In genomic region chr7:155216475-155217272, GRCh38 we compare ENCODE assay signal across 18 cellular contexts.
DNase-seq lines count a peak whose midpoint lies in the region; TF ChIP-seq lines count a peak whose summit lies in the region.
"Had no signal": no experiment of that assay in that cellular context is flagged by ENCODE, and none has a peak within 500 bp of the region (broad histone marks: within the 10 kb centered on the region; RNA-seq: fewer than 3 reads in every experiment).

No MANE protein-coding gene starts in this region.

- no peak overlapping the region for H3K4me3 ChIP-seq in AG10803 (ENCODE audit: low read length)
- no peak overlapping the region for H3K4me3 ChIP-seq in mammary epithelial cell (replicated peaks in 1 of 3; ENCODE audit: insufficient read depth in 1 of 3, low read depth in 2 of 3, low read length in 3 of 3)
- H3K4me3 ChIP-seq: psoas muscle, testis had no signal

- DNase-seq in AG10803 (ENCODE audit: low read depth) (peak; percentile 25), HEK293T (ENCODE audit: extremely low spot score) (no peak), UCSD-AML1 (lab: John Stamatoyannopoulos, UW; ENCODE audit: unreplicated experiment) (peak; percentile 10), neural crest cell (ENCODE audit: low read depth, low spot score) (no peak), middle frontal gyrus (ENCODE audit: extremely low spot score, low spot score) (no peak), NCI-H526 (lab: John Stamatoyannopoulos, UW) (no peak), mammary epithelial cell (no peak), NCI-H2196 treated with DMSO at 0.1 percent for 48 hours (lab: John Stamatoyannopoulos, UW; ENCODE audit: unreplicated experiment) (no peak)
- DNase-seq: activated CD4-positive, alpha-beta T cell treated with anti-CD3 and anti-CD28 coated beads for 36 hours; activated naive CD8-positive, alpha-beta T cell treated with anti-CD3 and anti-CD28 coated beads, Interleukin-2, amount 50 U/mL, for 24 hours; mesendoderm; NCI-H187 treated with DMSO at 0.1 percent for 48 hours; nephron progenitor cell; psoas muscle; RPMI8226; stimulated activated CD4-positive, alpha-beta T cell treated with anti-CD3 and anti-CD28 coated beads, Interleukin-4, amount 100 ng/mL, for 4 hours; testis had no signal

- H2AFZ ChIP-seq in mammary epithelial cell (ENCODE audit: low read depth, low read length): no peak overlapping the region

- H3K4me2 ChIP-seq in mammary epithelial cell (ENCODE audit: insufficient read depth, low read depth, low read length): no peak overlapping the region

- in situ Hi-C loops in mammary epithelial cell (cut with MboI; ENCODE audit: low sequenced_read_pairs in 2 of 2): no loop called here

- no peaks in the 10 kb centered on the region for H3K36me3 ChIP-seq in mammary epithelial cell (ENCODE audit: insufficient read depth, low read length)

- intact Hi-C loops in mammary epithelial cell (cut with micrococcal nuclease): no loop called here

- 82% methylated on average over 8 of the region's 8 CpGs for WGBS in mammary epithelial cell (ENCODE audit: low coverage, missing lambda C conversion rate)

- no peak overlapping the region for H3K4me3 Mint-ChIP-seq in neural crest cell
- H3K4me3 Mint-ChIP-seq: activated CD4-positive, alpha-beta T cell treated with anti-CD3 and anti-CD28 coated beads for 36 hours; activated naive CD8-positive, alpha-beta T cell treated with anti-CD3 and anti-CD28 coated beads, Interleukin-2, amount 50 U/mL, for 24 hours; IgD-negative memory B cell; nephron progenitor cell had no signal

- dilution Hi-C loops in mammary epithelial cell (cut with HindIII; ENCODE audit: low sequenced_read_pairs): no loop called here

- H3K9me3 Mint-ChIP-seq in neural crest cell: no peaks in the 10 kb centered on the region
- H3K9me3 Mint-ChIP-seq: activated naive CD8-positive, alpha-beta T cell treated with anti-CD3 and anti-CD28 coated beads, Interleukin-2, amount 50 U/mL, for 24 hours; IgD-negative memory B cell; nephron progenitor cell had no signal

- no peaks in the 10 kb centered on the region for H3K36me3 Mint-ChIP-seq in neural crest cell (ENCODE audit: low read depth)
- H3K36me3 Mint-ChIP-seq: IgD-negative memory B cell had no signal

- no peaks in the 10 kb centered on the region for H3K27me3 Mint-ChIP-seq in neural crest cell (ENCODE audit: low read depth)

- POLR2A ChIA-PET in HEK293T (lab: Yijun Ruan, JAX): interaction anchor here (0.9 to 5.4 kb wide), 2 partner anchors 11 to 81 kb away, joined by 4 to 33 read pairs; partner anchors contain the start of gene INSIG1

- H3K9me3 ChIP-seq in mammary epithelial cell (replicated peaks; ENCODE audit: insufficient read depth, low read length): no peaks in the 10 kb centered on the region
- H3K9me3 ChIP-seq: psoas muscle, testis had no signal

- CTCF ChIA-PET in HEK293T (lab: Yijun Ruan, JAX) (interaction anchor here (0.6 to 1.0 kb wide), 2 partner anchors 251 to 264 kb away, joined by 3 read pairs; no protein-coding TSS in a partner anchor), mammary epithelial cell (lab: Charles Lee; ENCODE audit: low non-redundant PET) (no interaction called here)

- H3K79me2 ChIP-seq in mammary epithelial cell (ENCODE audit: insufficient read depth, low read length): no peaks in the 10 kb centered on the region

- H3K27ac ChIP-seq in mammary epithelial cell (ENCODE audit: insufficient read depth, low read depth, low read length): no peak overlapping the region
- H3K27ac ChIP-seq: psoas muscle, testis had no signal

- H3K9ac ChIP-seq in mammary epithelial cell (ENCODE audit: insufficient read depth, low read length): no peak overlapping the region

- no TSS peak for BruUV-seq in mammary epithelial cell (replicated peaks; lab: Mats Ljungman, UMichigan)

- H3K4me1 Mint-ChIP-seq in neural crest cell: peaks cover 4% of the 10 kb centered on the region

- no peaks in the 10 kb centered on the region for H3K27me3 ChIP-seq in mammary epithelial cell (ENCODE audit: insufficient read depth, low read length)
- H3K27me3 ChIP-seq: testis had no signal

- H3K27ac Mint-ChIP-seq in neural crest cell (ENCODE audit: unreplicated experiment): peak overlapping the region; percentile 50
- H3K27ac Mint-ChIP-seq: activated CD4-positive, alpha-beta T cell treated with anti-CD3 and anti-CD28 coated beads for 36 hours; activated naive CD8-positive, alpha-beta T cell treated with anti-CD3 and anti-CD28 coated beads, Interleukin-2, amount 50 U/mL, for 24 hours; IgD-negative memory B cell; nephron progenitor cell had no signal

- H3K4me1 ChIP-seq in mammary epithelial cell (ENCODE audit: insufficient read depth, low read length): peaks cover 16% of the 10 kb centered on the region
- H3K4me1 ChIP-seq: psoas muscle had no signal

- H4K20me1 ChIP-seq in mammary epithelial cell (ENCODE audit: insufficient read depth, low read length): no peaks in the 10 kb centered on the region

- TF ChIP-seq CTCF in AG10803 (conservative IDR thresholded peaks at IDR 0.05; ENCODE audit: low read length) (no peak), neural crest cell (conservative IDR thresholded peaks at IDR 0.05) (no peak), mammary epithelial cell (conservative IDR thresholded peaks at IDR 0.05 in 1 of 2, IDR thresholded peaks at IDR 0.05 in 1 of 2; ENCODE audit: extremely low read depth in 1 of 2, insufficient read depth in 1 of 2, low read depth in 1 of 2, low read length in 2 of 2) (no peak)

TF ChIP-seq in HEK293T, 16 proteins besides CTCF, POLR2A, EP300 and RAD21:
- no peak for TF ChIP-seq BHLHE40 (IDR thresholded peaks at IDR 0.05; ENCODE audit: borderline replicate concordance)
- TF ChIP-seq L3MBTL2 (conservative IDR thresholded peaks at IDR 0.05): 0 out of 2 replicates have a peak, but pooled peaks have one; percentile 27

Comparison
In these comparisons a context has a peak if more than half of its experiments do, and no peak if none do; other contexts are left out.
1. DNase-seq: peak in AG10803 (single experiment) and UCSD-AML1 (single experiment); none in HEK293T (single experiment), neural crest cell (single experiment), middle frontal gyrus (single experiment), NCI-H526 (0 of 2), mammary epithelial cell (single experiment) and NCI-H2196 treated with DMSO at 0.1 percent for 48 hours (single experiment).